8 cellular contexts compared by ENCODE assay signal in genomic region chr9:95463145-95464060, GRCh38. TPM values are rescaled to one million over a fixed set of nuclear protein-coding genes. Genes with fewer than 3 reads are reported as not detected.
DNase-seq lines count a peak whose midpoint lies in the region; ATAC-seq and TF ChIP-seq lines count a peak whose summit lies in the region.

No MANE protein-coding gene starts in this region.

- WGBS in body of pancreas, 2 donors = 70 to 86% methylated on average over 21 of the region's 21 CpGs

- no peaks in the 10 kb centered on the region for H3K4me1 ChIP-seq in body of pancreas
- H3K4me1 ChIP-seq in tibial artery = peaks cover 0 to 6% (median 0%) of the 10 kb centered on the region in 4 donors

- peaks cover 50% of the 10 kb centered on the region for H3K36me3 Mint-ChIP-seq in progenitor cell of endocrine pancreas (ENCODE audit: insufficient read depth)

- H3K27ac ChIP-seq in body of pancreas (peak overlapping the region in 3 of 4 donors; percentile 54 to 66 (median 66)), tibial artery (no peak overlapping the region)

- H3K4me3 Mint-ChIP-seq in progenitor cell of endocrine pancreas (ENCODE audit: low read depth) = peak overlapping the region; percentile 58

- TF ChIP-seq CTCF in body of pancreas (IDR thresholded peaks at IDR 0.05) (no peak), progenitor cell of endocrine pancreas (IDR thresholded peaks at IDR 0.05; ENCODE audit: unreplicated experiment) (no peak), tibial artery (IDR thresholded peaks at IDR 0.05) (no peak)

- peak; percentile 21 for ATAC-seq in HG02981 (IDR thresholded peaks at IDR 0.05; ENCODE audit: unreplicated experiment)
- ATAC-seq in body of pancreas = no peak

- peak; percentile 12 to 45 for DNase-seq in NCI-H524 (lab: John Stamatoyannopoulos, UW)
- DNase-seq in NCI-H524 treated with DMSO at 0.1 percent for 48 hours (lab: John Stamatoyannopoulos, UW) = no peak
- no peak for DNase-seq in body of pancreas
- DNase-seq in progenitor cell of endocrine pancreas (ENCODE audit: low spot score, unreplicated experiment) = no peak
- no peak for DNase-seq in NCI-H1105 (lab: John Stamatoyannopoulos, UW)
- DNase-seq in HPDE6-E6E7 (ENCODE audit: extremely low spot score) = no peak
- no peak for DNase-seq in tibial artery

- no peak for TF ChIP-seq POLR2A in body of pancreas (IDR thresholded peaks at IDR 0.05)

- no peak overlapping the region for H3K4me3 ChIP-seq in body of pancreas
- H3K4me3 ChIP-seq in tibial artery = peak overlapping the region in 1 of 2 donors; percentile 15

- peak overlapping the region; percentile 89 for H3K27ac Mint-ChIP-seq in progenitor cell of endocrine pancreas

- no peaks in the 10 kb centered on the region for H3K9me3 ChIP-seq in body of pancreas
- no peaks in the 10 kb centered on the region for H3K9me3 ChIP-seq in tibial artery

- no peaks in the 10 kb centered on the region for H3K27me3 Mint-ChIP-seq in progenitor cell of endocrine pancreas

- H3K27me3 ChIP-seq in body of pancreas (no peaks in the 10 kb centered on the region), tibial artery (no peaks in the 10 kb centered on the region)

- H3K36me3 ChIP-seq in body of pancreas (replicated peaks in 1 of 2; ENCODE audit: insufficient read depth in 1 of 2, low read depth in 2 of 2) (peaks cover 3 to 8% of the 10 kb centered on the region in 2 donors), tibial artery (peaks cover 66 to 82% (median 67%) of the 10 kb centered on the region in 3 donors)

- peaks cover 20% of the 10 kb centered on the region for H3K4me1 Mint-ChIP-seq in progenitor cell of endocrine pancreas (ENCODE audit: low read depth)

- intact Hi-C loops in body of pancreas (cut with DNase I) = no loop called here
- intact Hi-C loops in tibial artery (cut with DNase I; ENCODE audit: low total_unique reads) = no loop called here

- H3K9me3 Mint-ChIP-seq in progenitor cell of endocrine pancreas (ENCODE audit: low read depth) = no peaks in the 10 kb centered on the region

RNA-seq across cellular contexts. Expression of gene PTCH1, which starts 53.4 kb away (rescaled TPM):
- total RNA-seq in body of pancreas (10 to 100 TPM in 1 of 2 donors, 1 to 10 TPM in 1; 8.3 to 47.5 TPM), progenitor cell of endocrine pancreas (54.9 and 56.3 TPM in 2 replicates)

Comparison
In these comparisons a context has a peak if more than half of its experiments do, and no peak if none do; other contexts are left out.
1. DNase-seq: peak in NCI-H524 (2 of 2); none in NCI-H524 treated with DMSO at 0.1 percent for 48 hours (single experiment), body of pancreas (0 of 4), progenitor cell of endocrine pancreas (single experiment), NCI-H1105 (single experiment), HPDE6-E6E7 (single experiment) and tibial artery (0 of 2).
2. H3K27ac ChIP-seq: peak in body of pancreas (3 of 4); none in tibial artery (0 of 2).